ENCODE assay signal across 19 cellular contexts in genomic region chr6:3326179-3326971, GRCh38.
DNase-seq lines count a peak whose midpoint lies in the region; ATAC-seq and TF ChIP-seq lines count a peak whose summit lies in the region.
"Had no signal": no experiment of that assay in that cellular context is flagged by ENCODE, and none has a peak within 500 bp of the region (broad histone marks: within the 10 kb centered on the region; RNA-seq: fewer than 3 reads in every experiment).

No MANE protein-coding gene starts in this region.

- 74 to 80% methylated on average over 4 to 8 of the region's 11 CpGs for WGBS in gastroesophageal sphincter (ENCODE audit: low coverage in 1 of 2), 2 donors

- H3K4me3 Mint-ChIP-seq in neural progenitor cell = no peak overlapping the region
- H3K4me3 Mint-ChIP-seq: CD8-positive, alpha-beta T cell had no signal

- H3K36me3 Mint-ChIP-seq in neural progenitor cell = peaks cover 25% of the 10 kb centered on the region
- H3K36me3 Mint-ChIP-seq: CD8-positive, alpha-beta T cell had no signal

- H2AFZ ChIP-seq in neural progenitor cell (replicated peaks) = no peak overlapping the region

- H3K9ac ChIP-seq in neural progenitor cell = no peak overlapping the region

- no peaks in the 10 kb centered on the region for H3F3A ChIP-seq in neural progenitor cell (ENCODE audit: low read depth)

- peaks cover 85% of the 10 kb centered on the region for H3K4me1 Mint-ChIP-seq in neural progenitor cell

- DNase-seq in cardiac septum (ENCODE audit: low spot score) (peak; percentile 59), right atrium auricular region (ENCODE audit: low spot score) (no peak), neural progenitor cell (ENCODE audit: low spot score) (no peak), uterus (peak in 1 of 2 donors; percentile 5), Right ventricle myocardium superior (no peak)
- DNase-seq: BE2C; CD8-positive, alpha-beta T cell; DMS79; Karpas-422; MG63; NCI-H1092 treated with DMSO at 0.1 percent for 48 hours; NCI-H2081 treated with DMSO at 0.1 percent for 48 hours; NCI-H226; NCI-H526 treated with DMSO at 0.1 percent for 48 hours; SHP77 treated with DMSO at 0.1 percent for 48 hours had no signal

- TF ChIP-seq POLR2A in gastroesophageal sphincter (IDR thresholded peaks at IDR 0.05) (no peak), uterus (IDR thresholded peaks at IDR 0.05) (no peak)

- intact Hi-C loops in cardiac septum (cut with DNase I) = no loop called here
- intact Hi-C loops in uterus (cut with DNase I; ENCODE audit: low total_unique reads) = no loop called here
- intact Hi-C loops in Right ventricle myocardium superior (cut with DNase I) = no loop called here

- H3K9me3 ChIP-seq in right atrium auricular region (no peaks in the 10 kb centered on the region), gastroesophageal sphincter (no peaks in the 10 kb centered on the region), neural progenitor cell (ENCODE audit: low read depth) (no peaks in the 10 kb centered on the region), uterus (no peaks in the 10 kb centered on the region)
- H3K9me3 ChIP-seq: BE2C, MG63 had no signal

- H3K4me2 ChIP-seq in neural progenitor cell = no peak overlapping the region

- no peaks in the 10 kb centered on the region for H3K79me2 ChIP-seq in neural progenitor cell (ENCODE audit: low read depth)

- H3K27me3 ChIP-seq in right atrium auricular region (no peaks in the 10 kb centered on the region), gastroesophageal sphincter (no peaks in the 10 kb centered on the region), neural progenitor cell (no peaks in the 10 kb centered on the region), uterus (no peaks in the 10 kb centered on the region)
- H3K27me3 ChIP-seq: BE2C, MG63 had no signal

- H3K27me3 Mint-ChIP-seq in neural progenitor cell (ENCODE audit: insufficient read depth, low read depth) = no peaks in the 10 kb centered on the region

- no peak overlapping the region for H3K27ac ChIP-seq in right atrium auricular region
- H3K27ac ChIP-seq in gastroesophageal sphincter = peak overlapping the region in 3 of 4 donors; percentile 39 to 73 (median 66)
- H3K27ac ChIP-seq in neural progenitor cell = no peak overlapping the region
- peak overlapping the region; percentile 70 to 73 for H3K27ac ChIP-seq in uterus
- H3K27ac ChIP-seq: 22Rv1 had no signal

- TF ChIP-seq CTCF in right atrium auricular region (IDR thresholded peaks at IDR 0.05) (no peak), gastroesophageal sphincter (IDR thresholded peaks at IDR 0.05) (no peak), neural progenitor cell (IDR thresholded peaks at IDR 0.05) (no peak), uterus (IDR thresholded peaks at IDR 0.05) (no peak)

- peaks cover 0 to 16% of the 10 kb centered on the region in 2 donors for H3K4me1 ChIP-seq in right atrium auricular region
- H3K4me1 ChIP-seq in gastroesophageal sphincter = peaks cover 0 to 70% (median 27%) of the 10 kb centered on the region in 3 donors
- peaks cover 2% of the 10 kb centered on the region for H3K4me1 ChIP-seq in neural progenitor cell
- peaks cover 0 to 4% of the 10 kb centered on the region in 2 donors for H3K4me1 ChIP-seq in uterus
- H3K4me1 ChIP-seq: BE2C had no signal

- no peaks in the 10 kb centered on the region for H3K36me3 ChIP-seq in right atrium auricular region
- peaks cover 0 to 13% of the 10 kb centered on the region in 2 donors for H3K36me3 ChIP-seq in gastroesophageal sphincter
- no peaks in the 10 kb centered on the region for H3K36me3 ChIP-seq in neural progenitor cell
- no peaks in the 10 kb centered on the region for H3K36me3 ChIP-seq in uterus
- H3K36me3 ChIP-seq: BE2C, MG63 had no signal

- ATAC-seq in gastroesophageal sphincter (no peak), HG03432 (IDR thresholded peaks at IDR 0.05; ENCODE audit: unreplicated experiment) (no peak), GM18861 (IDR thresholded peaks at IDR 0.05; ENCODE audit: unreplicated experiment) (no peak), Right ventricle myocardium superior (ENCODE audit: poor library complexity) (no peak)
- ATAC-seq: CD8-positive, alpha-beta T cell had no signal

- H3K9me3 Mint-ChIP-seq in neural progenitor cell = no peaks in the 10 kb centered on the region
- H3K9me3 Mint-ChIP-seq: CD8-positive, alpha-beta T cell had no signal

- TF ChIP-seq EP300 in gastroesophageal sphincter (IDR thresholded peaks at IDR 0.05) = no peak

- H3K4me3 ChIP-seq in right atrium auricular region = no peak overlapping the region
- H3K4me3 ChIP-seq in gastroesophageal sphincter = no peak overlapping the region
- no peak overlapping the region for H3K4me3 ChIP-seq in neural progenitor cell
- H3K4me3 ChIP-seq in uterus = no peak overlapping the region
- H3K4me3 ChIP-seq: MG63 had no signal

- no peaks in the 10 kb centered on the region for H4K20me1 ChIP-seq in neural progenitor cell (ENCODE audit: low read depth)

- peak overlapping the region; percentile 76 for H3K27ac Mint-ChIP-seq in neural progenitor cell
- H3K27ac Mint-ChIP-seq: CD8-positive, alpha-beta T cell had no signal

Comparison
In these comparisons a context has a peak if more than half of its experiments do, and no peak if none do; other contexts are left out.
1. H3K27ac ChIP-seq: peak in gastroesophageal sphincter (3 of 4) and uterus (2 of 2); none in right atrium auricular region (0 of 2) and neural progenitor cell (single experiment).